Comparison of ENCODE assay signal across 25 cellular contexts in the genomic region with DNA sequence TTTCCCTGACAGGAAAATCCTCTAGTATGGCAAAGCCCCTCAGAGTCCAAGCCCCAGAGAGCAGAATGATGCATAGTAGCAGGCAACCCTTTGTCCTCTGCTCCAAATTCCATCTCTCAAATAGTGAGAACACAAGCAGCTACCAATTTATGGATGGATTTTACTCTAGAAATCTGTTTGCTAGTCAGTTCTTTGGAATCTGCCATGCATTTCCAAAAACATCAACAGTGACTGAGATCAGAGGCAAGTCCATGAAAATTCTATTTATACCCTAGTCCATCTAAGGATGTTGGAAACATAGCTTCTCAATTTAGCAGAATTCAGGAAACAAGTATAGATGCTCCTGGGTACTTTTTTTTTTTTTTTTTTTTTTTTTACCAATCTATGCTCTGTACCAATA. TPM values are rescaled to one million over a fixed set of nuclear protein-coding genes. Genes with fewer than 3 reads are reported as not detected.
"Had no signal": no experiment of that assay in that cellular context is flagged by ENCODE, and none has a peak within 500 bp of the region (broad histone marks: within the 10 kb centered on the region; RNA-seq: fewer than 3 reads in every experiment).

No MANE protein-coding gene starts in this region.

- H3K36me3 ChIP-seq: Peyer's patch, SJSA1 had no signal

- H3K36me3 Mint-ChIP-seq: activated naive CD4-positive, alpha-beta T cell treated with anti-CD3 and anti-CD28 coated beads, Interleukin-2, amount 50 U/mL, for 24 hours; WTC11 had no signal

- H3K27ac ChIP-seq: Peyer's patch, SJSA1 had no signal

- H3K27ac Mint-ChIP-seq: activated CD8-positive, alpha-beta T cell treated with anti-CD3 and anti-CD28 coated beads, Interleukin-2, amount 10 ng/mL, durations not matched to agents 7 days and 5 days; activated naive CD4-positive, alpha-beta T cell treated with anti-CD3 and anti-CD28 coated beads, Interleukin-2, amount 50 U/mL, for 24 hours; activated naive CD8-positive, alpha-beta T cell treated with anti-CD3 and anti-CD28 coated beads, Interleukin-2, amount 50 U/mL, for 24 hours; T-helper 1 cell treated with Interleukin-12 subunit alpha and Interleukin-12 subunit beta and Interleukin-4 antibody, amounts not matched to agents 30 μg/mL and 1 μg/mL, for 36 hours; WTC11 had no signal

- ATAC-seq: activated CD8-positive, alpha-beta T cell treated with anti-CD3 and anti-CD28 coated beads, Interleukin-2, amount 10 ng/mL, durations not matched to agents 7 days and 5 days; activated naive CD8-positive, alpha-beta T cell treated with anti-CD3 and anti-CD28 coated beads, Interleukin-2, amount 50 U/mL, for 24 hours; WTC11 had no signal

- H3K4me1 Mint-ChIP-seq: WTC11 had no signal

- H3K9me3 ChIP-seq: Peyer's patch, SJSA1 had no signal

- H3K9me3 Mint-ChIP-seq: activated naive CD4-positive, alpha-beta T cell treated with anti-CD3 and anti-CD28 coated beads, Interleukin-2, amount 50 U/mL, for 24 hours; activated naive CD8-positive, alpha-beta T cell treated with anti-CD3 and anti-CD28 coated beads, Interleukin-2, amount 50 U/mL, for 24 hours; T-helper 1 cell treated with Interleukin-12 subunit alpha and Interleukin-12 subunit beta and Interleukin-4 antibody, amounts not matched to agents 30 μg/mL and 1 μg/mL, for 36 hours; WTC11 had no signal

- H3K4me3 ChIP-seq: Peyer's patch, SJSA1 had no signal

- H3K4me1 ChIP-seq: Peyer's patch had no signal

- DNase-seq: activated CD4-positive, alpha-beta T cell treated with anti-CD3 and anti-CD28 coated beads for 48 hours; activated CD4-positive, alpha-beta T cell treated with anti-CD3 and anti-CD28 coated beads, Interleukin-2, amount 50 U/mL, for 4 hours; activated CD4-positive, CD25-positive, alpha-beta regulatory T cell treated with anti-CD3 and anti-CD28 coated beads, Interleukin-2, amount 50 U/mL, for 72 hours; activated CD8-positive, alpha-beta memory T cell treated with anti-CD3 and anti-CD28 coated beads, Interleukin-2, amount 50 U/mL, for 48 hours; activated CD8-positive, alpha-beta T cell treated with anti-CD3 and anti-CD28 coated beads, Interleukin-2, amount 10 ng/mL, durations not matched to agents 7 days and 5 days; activated effector memory CD4-positive, alpha-beta T cell treated with Interleukin-2 at 50 U/mL for 16 hours; activated naive CD4-positive, alpha-beta T cell; activated naive CD8-positive, alpha-beta T cell treated with anti-CD3 and anti-CD28 coated beads, Interleukin-2, amount 50 U/mL, for 24 hours; activated T-cell treated with anti-CD3 and anti-CD28 coated beads, Interleukin-2, amount 50 U/mL, for 1 hour; amygdala; Karpas-422; MM.1S; NCI-H1105; NCI-H1436; NCI-H187; NCI-H2081; NCI-H510A treated with DMSO at 0.1 percent for 48 hours; NCI-H69; NK-92 treated with Interleukin-12 subunit alpha and Interleukin-12 subunit beta, amount 100 ng/mL, for 24 hours; Peyer's patch; SHP77 had no signal

- H3K27me3 ChIP-seq: Peyer's patch, SJSA1 had no signal

- H3K27me3 Mint-ChIP-seq: activated naive CD4-positive, alpha-beta T cell treated with anti-CD3 and anti-CD28 coated beads, Interleukin-2, amount 50 U/mL, for 24 hours; activated naive CD8-positive, alpha-beta T cell treated with anti-CD3 and anti-CD28 coated beads, Interleukin-2, amount 50 U/mL, for 24 hours had no signal

- H3K4me3 Mint-ChIP-seq: activated CD8-positive, alpha-beta T cell treated with anti-CD3 and anti-CD28 coated beads, Interleukin-2, amount 10 ng/mL, durations not matched to agents 7 days and 5 days; activated naive CD4-positive, alpha-beta T cell treated with anti-CD3 and anti-CD28 coated beads, Interleukin-2, amount 50 U/mL, for 24 hours; activated naive CD8-positive, alpha-beta T cell treated with anti-CD3 and anti-CD28 coated beads, Interleukin-2, amount 50 U/mL, for 24 hours; T-helper 1 cell treated with Interleukin-12 subunit alpha and Interleukin-12 subunit beta and Interleukin-4 antibody, amounts not matched to agents 30 μg/mL and 1 μg/mL, for 36 hours; WTC11 had no signal

RNA-seq across cellular contexts. Expression of a gene that starts 10.0 kb away (rescaled TPM):
- total RNA-seq: activated CD8-positive, alpha-beta T cell treated with anti-CD3 and anti-CD28 coated beads, Interleukin-2, amount 10 ng/mL, durations not matched to agents 7 days and 5 days had no signal

RNA-seq across cellular contexts. Expression of a gene that starts 31.9 kb away (rescaled TPM):
- total RNA-seq: activated CD8-positive, alpha-beta T cell treated with anti-CD3 and anti-CD28 coated beads, Interleukin-2, amount 10 ng/mL, durations not matched to agents 7 days and 5 days; SJSA1 had no signal
